ENCODE assay signal across 1 cellular context in genomic region chrX:34653811-34654210, GRCh38.
TF ChIP-seq lines count a peak whose summit lies in the region.

No MANE protein-coding gene starts in this region.

TF ChIP-seq in WTC11, 78 proteins besides CTCF, POLR2A, EP300 and RAD21 (continued from another document):
- TF ChIP-seq ARID4B (CRISPR knock-in tag; IDR thresholded peaks at IDR 0.05; ENCODE audit: borderline replicate concordance) (no peak), ZBTB43 (CRISPR knock-in tag; IDR thresholded peaks at IDR 0.05) (no peak)
